In the genomic region with DNA sequence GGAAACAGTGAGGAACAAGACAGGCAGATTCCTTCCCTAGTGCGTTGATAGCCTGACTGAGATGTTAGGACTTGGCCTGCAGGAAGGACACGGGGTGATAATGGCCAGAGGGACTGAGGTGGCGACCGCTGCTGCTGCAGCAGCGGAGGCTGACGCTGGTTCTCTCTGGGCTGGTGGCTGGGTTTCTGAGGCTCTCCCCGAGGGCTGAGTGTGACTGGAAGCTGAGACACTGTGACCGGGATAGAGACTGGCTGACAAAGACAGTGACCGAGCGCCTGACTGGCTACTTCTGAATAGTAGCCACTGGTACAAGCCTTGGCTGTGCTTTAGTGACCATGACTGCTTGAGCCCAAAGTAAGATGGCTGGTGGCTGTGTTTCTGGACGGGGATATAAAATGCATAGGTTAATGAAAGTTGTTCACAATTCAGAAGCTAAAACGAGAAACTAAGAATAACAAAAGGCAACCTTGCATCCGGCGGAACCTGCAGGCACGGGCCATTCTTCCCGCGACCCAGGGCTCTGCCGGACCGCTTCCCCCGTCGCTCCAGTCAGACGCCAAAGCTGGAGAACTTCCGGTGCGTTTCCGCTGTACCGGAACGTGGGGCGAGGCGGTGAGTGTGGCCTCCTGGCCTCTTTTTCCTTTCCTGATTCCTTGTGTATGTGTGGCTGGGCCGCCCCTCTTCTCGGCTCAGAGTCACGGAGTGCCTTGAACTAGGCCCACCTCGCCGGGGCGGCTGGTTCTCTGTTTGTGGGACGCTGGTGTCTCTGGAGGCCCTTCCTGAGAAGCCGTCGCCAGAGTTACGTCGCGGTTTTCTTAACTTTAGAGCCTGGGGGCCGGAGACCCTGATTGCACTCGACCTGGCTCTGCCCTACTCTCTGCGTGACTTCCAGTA, we compare ENCODE assay signal across 8 cellular contexts. TPM values are rescaled to one million over a fixed set of nuclear protein-coding genes. Genes with fewer than 3 reads are reported as not detected.
DNase-seq lines count a peak whose midpoint lies in the region; ATAC-seq and TF ChIP-seq lines count a peak whose summit lies in the region.

A gene with protein sequence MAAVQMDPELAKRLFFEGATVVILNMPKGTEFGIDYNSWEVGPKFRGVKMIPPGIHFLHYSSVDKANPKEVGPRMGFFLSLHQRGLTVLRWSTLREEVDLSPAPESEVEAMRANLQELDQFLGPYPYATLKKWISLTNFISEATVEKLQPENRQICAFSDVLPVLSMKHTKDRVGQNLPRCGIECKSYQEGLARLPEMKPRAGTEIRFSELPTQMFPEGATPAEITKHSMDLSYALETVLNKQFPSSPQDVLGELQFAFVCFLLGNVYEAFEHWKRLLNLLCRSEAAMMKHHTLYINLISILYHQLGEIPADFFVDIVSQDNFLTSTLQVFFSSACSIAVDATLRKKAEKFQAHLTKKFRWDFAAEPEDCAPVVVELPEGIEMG (plus strand): TSS at position 587 of the 894 bp plus-strand sequence. CDS start 3,391 bp downstream, outside the sequence.

- peak within 1 kb of the TSS; percentile 56 for H3K27ac ChIP-seq in colonic mucosa

- H3K36me3 ChIP-seq in colonic mucosa: no peaks in the 10 kb centered on the region

- peak within 1 kb of the TSS; percentile 91 for H3K27ac Mint-ChIP-seq in activated CD4-positive, alpha-beta T cell treated with anti-CD3 and anti-CD28 coated beads, Interleukin-2, amount 10 ng/mL, durations not matched to agents 24 days and 14 days

- ATAC-seq in HG03159 (IDR thresholded peaks at IDR 0.05; ENCODE audit: unreplicated experiment) (peak; percentile 64), HG02938 (IDR thresholded peaks at IDR 0.05; ENCODE audit: unreplicated experiment) (no peak)

- H3K27me3 ChIP-seq in colonic mucosa: no peaks in the 10 kb centered on the region

- peak within 1 kb of the TSS; percentile 85 for H3K4me3 Mint-ChIP-seq in activated CD4-positive, alpha-beta T cell treated with anti-CD3 and anti-CD28 coated beads, Interleukin-2, amount 10 ng/mL, durations not matched to agents 24 days and 14 days

- TF ChIP-seq CTCF in colonic mucosa (IDR thresholded peaks at IDR 0.05): no peak

- H3K36me3 Mint-ChIP-seq in activated CD4-positive, alpha-beta T cell treated with anti-CD3 and anti-CD28 coated beads, Interleukin-2, amount 10 ng/mL, durations not matched to agents 24 days and 14 days (ENCODE audit: low read depth): peaks cover 22% of the 10 kb centered on the region

- H3K4me1 Mint-ChIP-seq in activated CD4-positive, alpha-beta T cell treated with anti-CD3 and anti-CD28 coated beads, Interleukin-2, amount 10 ng/mL, durations not matched to agents 24 days and 14 days: peaks cover 19% of the 10 kb centered on the region

- peak; percentile 66 to 80 for DNase-seq in NCI-H524 (lab: John Stamatoyannopoulos, UW)
- DNase-seq in activated CD4-positive, alpha-beta T cell treated with anti-CD3 and anti-CD28 coated beads, Interleukin-2, amount 10 ng/mL, durations not matched to agents 24 days and 14 days: peak; percentile 94
- DNase-seq in colonic mucosa: peak; percentile 83
- peak; percentile 91 for DNase-seq in left kidney (ENCODE audit: low read depth, low spot score)
- DNase-seq in stimulated activated CD4-positive, alpha-beta T cell treated with anti-CD3 and anti-CD28 coated beads, Interleukin-1b, Interleukin-23, amount 100 ng/mL, for 4 hours (ENCODE audit: low read depth in 2 of 2): peak; percentile 70 to 73

- intact Hi-C loops in activated CD4-positive, alpha-beta T cell treated with anti-CD3 and anti-CD28 coated beads, Interleukin-2, amount 10 ng/mL, durations not matched to agents 24 days and 14 days (cut with micrococcal nuclease): loop anchor here (1.0 kb wide), 1 partner anchor 185 kb away; no protein-coding TSS in a partner anchor
- intact Hi-C loops in colonic mucosa (cut with DNase I): no loop called here

- H3K4me1 ChIP-seq in colonic mucosa: peaks cover 12% of the 10 kb centered on the region

- H3K9me3 Mint-ChIP-seq in activated CD4-positive, alpha-beta T cell treated with anti-CD3 and anti-CD28 coated beads, Interleukin-2, amount 10 ng/mL, durations not matched to agents 24 days and 14 days: no peaks in the 10 kb centered on the region

- TF ChIP-seq POLR2A in GM10847 (IDR thresholded peaks at IDR 0.05; ENCODE audit: extremely low read depth, insufficient read length): peak; percentile 78

- peaks cover 1% of the 10 kb centered on the region for H3K27me3 Mint-ChIP-seq in activated CD4-positive, alpha-beta T cell treated with anti-CD3 and anti-CD28 coated beads, Interleukin-2, amount 10 ng/mL, durations not matched to agents 24 days and 14 days

- H3K9ac ChIP-seq in colonic mucosa (ENCODE audit: low read depth in 2 of 2, low read length in 2 of 2): peak within 1 kb of the TSS; percentile 79 to 86

- no peaks in the 10 kb centered on the region for H3K9me3 ChIP-seq in colonic mucosa

- H3K4me3 ChIP-seq in colonic mucosa: peak within 1 kb of the TSS; percentile 89

RNA-seq across cellular contexts. Expression of the gene that starts here (rescaled TPM):
- 30.7 and 32.6 TPM in 2 replicates for total RNA-seq in activated CD4-positive, alpha-beta T cell treated with anti-CD3 and anti-CD28 coated beads, Interleukin-2, amount 10 ng/mL, durations not matched to agents 24 days and 14 days
- total RNA-seq in colonic mucosa: 10 to 100 TPM; 16.1 to 19.9 TPM
